32 cellular contexts compared by ENCODE assay signal in the genomic region with DNA sequence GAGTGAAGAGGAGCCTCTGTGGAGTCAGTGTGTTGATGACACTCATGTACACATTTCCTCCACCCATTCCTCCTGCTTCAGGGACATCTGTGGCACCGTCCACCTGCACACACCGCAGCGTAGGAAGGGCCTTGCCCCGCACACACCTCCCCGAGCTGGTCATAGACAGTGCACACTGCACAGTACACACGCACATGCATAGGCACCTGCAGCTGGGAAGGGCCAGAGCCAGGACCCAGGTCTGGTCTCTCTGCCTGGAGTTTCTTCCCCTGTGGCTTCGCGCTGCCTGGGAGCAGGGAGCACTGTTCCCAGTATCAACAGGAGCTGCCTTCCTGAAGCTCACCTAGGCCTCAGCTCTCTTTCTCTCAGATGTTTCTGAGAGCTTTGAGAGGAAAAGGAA.
"Had no signal": no experiment of that assay in that cellular context is flagged by ENCODE, and none has a peak within 500 bp of the region (broad histone marks: within the 10 kb centered on the region; RNA-seq: fewer than 3 reads in every experiment).

No MANE protein-coding gene starts in this region.

- H3K36me3 ChIP-seq: ascending aorta, breast epithelium, cardiac muscle cell, esophagus muscularis mucosa, gastrocnemius medialis, heart left ventricle had no signal

- DNase-seq: activated CD4-positive, alpha-beta memory T cell treated with anti-CD3 and anti-CD28 coated beads, Interleukin-2, amount 10 ng/mL, durations not matched to agents 7 days and 5 days; activated CD4-positive, alpha-beta T cell treated with anti-CD3 and anti-CD28 coated beads for 36 hours; activated CD4-positive, alpha-beta T cell treated with anti-CD3 and anti-CD28 coated beads, Interleukin-2, amount 10 ng/mL, durations not matched to agents 7 days and 5 days; activated CD4-positive, alpha-beta T cell treated with anti-CD3 and anti-CD28 coated beads, Interleukin-2, amount 50 U/mL, for 4 hours; activated CD4-positive, CD25-positive, alpha-beta regulatory T cell; activated CD4-positive, CD25-positive, alpha-beta regulatory T cell treated with anti-CD3 and anti-CD28 coated beads, Interleukin-2, amount 50 U/mL, for 72 hours; activated CD8-positive, alpha-beta memory T cell treated with anti-CD3 and anti-CD28 coated beads, Interleukin-2, amount 50 U/mL, for 48 hours; activated gamma-delta T cell; activated naive CD4-positive, alpha-beta T cell; activated naive CD4-positive, alpha-beta T cell treated with anti-CD3 and anti-CD28 coated beads, Interleukin-2, amount 10 ng/mL, durations not matched to agents 7 days and 5 days; activated naive CD8-positive, alpha-beta T cell treated with anti-CD3 and anti-CD28 coated beads, Interleukin-2, amount 10 ng/mL, durations not matched to agents 7 days and 5 days; activated T-cell treated with anti-CD3 and anti-CD28 coated beads for 4 hours; activated T-cell treated with anti-CD3 and anti-CD28 coated beads, Interleukin-2, amount 50 U/mL, for 24 hours; activated T-cell treated with anti-CD3 and anti-CD28 coated beads, Interleukin-2, amount 50 U/mL, for 72 hours; central memory CD4-positive, alpha-beta T cell; cerebellar nuclear complex; dorsolateral prefrontal cortex; effector CD4-positive, alpha-beta T cell; effector memory CD8-positive, alpha-beta T cell; erythroblast; foreskin keratinocyte; gastrocnemius medialis; T-helper 1 cell; T-helper 17 cell; T1000 had no signal

- H3K4me3 ChIP-seq: ascending aorta, breast epithelium, cardiac muscle cell, coronary artery, dorsolateral prefrontal cortex, esophagus muscularis mucosa, gastrocnemius medialis, heart left ventricle had no signal

- ATAC-seq: activated CD4-positive, alpha-beta T cell treated with anti-CD3 and anti-CD28 coated beads for 36 hours; activated naive CD4-positive, alpha-beta T cell treated with anti-CD3 and anti-CD28 coated beads, Interleukin-2, amount 50 U/mL, for 72 hours; activated T-cell treated with anti-CD3 and anti-CD28 coated beads, Interleukin-2, amount 50 U/mL, for 72 hours; effector memory CD8-positive, alpha-beta T cell; foreskin keratinocyte; gastrocnemius medialis; heart left ventricle; T-helper 17 cell had no signal

- H3K4me1 ChIP-seq: ascending aorta, breast epithelium, esophagus muscularis mucosa, foreskin keratinocyte, gastrocnemius medialis, heart left ventricle had no signal

- H3K27ac ChIP-seq: ascending aorta, breast epithelium, cardiac muscle cell, coronary artery, dorsolateral prefrontal cortex, esophagus muscularis mucosa, foreskin keratinocyte, gastrocnemius medialis, heart left ventricle had no signal

- H3K27me3 ChIP-seq: ascending aorta, cardiac muscle cell, dorsolateral prefrontal cortex had no signal

- H3K9me3 ChIP-seq: ascending aorta, breast epithelium, esophagus muscularis mucosa, gastrocnemius medialis, heart left ventricle had no signal
